ENCODE assay signal across 8 cellular contexts in genomic region chr5:10761842-10762165, GRCh38. TPM values are rescaled to one million over a fixed set of nuclear protein-coding genes. Genes with fewer than 3 reads are reported as not detected.
DNase-seq lines count a peak whose midpoint lies in the region; ATAC-seq, FAIRE-seq and TF ChIP-seq lines count a peak whose summit lies in the region.

No MANE protein-coding gene starts in this region.

- intact Hi-C loops in testis (cut with DNase I; ENCODE audit: low total_unique reads): no loop called here

- H3K27me3 ChIP-seq in testis: no peaks in the 10 kb centered on the region

- FAIRE-seq in GM12891 (lab: Jason Lieb, UNC): no peak

- TF ChIP-seq CTCF in testis (IDR thresholded peaks at IDR 0.05): no peak

- DNase-seq in GM12891 (ENCODE audit: insufficient read length, low spot score) (no peak), iris pigment epithelial cell (ENCODE audit: low read depth) (peak; percentile 13), testis (peak; percentile 43), SHP77 treated with DMSO at 0.1 percent for 48 hours (lab: John Stamatoyannopoulos, UW) (no peak), DMS114 treated with DMSO at 0.1 percent for 48 hours (lab: John Stamatoyannopoulos, UW; ENCODE audit: unreplicated experiment) (no peak), activated gamma-delta T cell (lab: John Stamatoyannopoulos, UW) (no peak)
- no peak for DNase-seq in activated naive CD8-positive, alpha-beta T cell treated with anti-CD3 and anti-CD28 coated beads, Interleukin-2, amount 10 ng/mL, durations not matched to agents 7 days and 5 days

- peaks cover 25% of the 10 kb centered on the region for H3K4me1 Mint-ChIP-seq in activated naive CD8-positive, alpha-beta T cell treated with anti-CD3 and anti-CD28 coated beads, Interleukin-2, amount 10 ng/mL, durations not matched to agents 7 days and 5 days

- 8% methylated on average over 7 of the region's 7 CpGs for WGBS in testis, 2 donors

- H3K4me1 ChIP-seq in testis: peaks cover 6% of the 10 kb centered on the region

- H3K27ac Mint-ChIP-seq in activated naive CD8-positive, alpha-beta T cell treated with anti-CD3 and anti-CD28 coated beads, Interleukin-2, amount 10 ng/mL, durations not matched to agents 7 days and 5 days: peak overlapping the region; percentile 84

- peak overlapping the region; percentile 97 to 98 for H3K27ac ChIP-seq in testis

- no peaks in the 10 kb centered on the region for H3K36me3 ChIP-seq in testis (ENCODE audit: low read depth, missing control alignments)

- peaks cover 11% of the 10 kb centered on the region for H3K36me3 Mint-ChIP-seq in activated naive CD8-positive, alpha-beta T cell treated with anti-CD3 and anti-CD28 coated beads, Interleukin-2, amount 10 ng/mL, durations not matched to agents 7 days and 5 days

- H3K9me3 ChIP-seq in testis: no peaks in the 10 kb centered on the region

- H3K4me3 ChIP-seq in testis: peak overlapping the region; percentile 67 to 91

- TF ChIP-seq POLR2A in GM12891 (IDR thresholded peaks at IDR 0.05; ENCODE audit: low read depth, low read length) (0 out of 2 replicates have a peak, but pooled peaks have one; percentile 4), testis (IDR thresholded peaks at IDR 0.05) (no peak)

- peak; percentile 4 for ATAC-seq in HG03139 (IDR thresholded peaks at IDR 0.05; ENCODE audit: unreplicated experiment)
- no peak for ATAC-seq in activated naive CD8-positive, alpha-beta T cell treated with anti-CD3 and anti-CD28 coated beads, Interleukin-2, amount 10 ng/mL, durations not matched to agents 7 days and 5 days (ENCODE audit: low read depth)

- H3K9me3 Mint-ChIP-seq in activated naive CD8-positive, alpha-beta T cell treated with anti-CD3 and anti-CD28 coated beads, Interleukin-2, amount 10 ng/mL, durations not matched to agents 7 days and 5 days: peaks cover 3% of the 10 kb centered on the region

- POLR2A ChIA-PET in activated naive CD8-positive, alpha-beta T cell treated with anti-CD3 and anti-CD28 coated beads, Interleukin-2, amount 10 ng/mL, durations not matched to agents 7 days and 5 days (lab: Charles Lee): interaction anchor here (1.2 kb wide), 1 partner anchor 340 kb away, joined by 3 read pairs; no protein-coding TSS in a partner anchor

- peak overlapping the region; percentile 79 for H3K4me3 Mint-ChIP-seq in activated naive CD8-positive, alpha-beta T cell treated with anti-CD3 and anti-CD28 coated beads, Interleukin-2, amount 10 ng/mL, durations not matched to agents 7 days and 5 days

- H3K27me3 Mint-ChIP-seq in activated naive CD8-positive, alpha-beta T cell treated with anti-CD3 and anti-CD28 coated beads, Interleukin-2, amount 10 ng/mL, durations not matched to agents 7 days and 5 days: no peaks in the 10 kb centered on the region

TF ChIP-seq in GM12891, 5 proteins besides CTCF, POLR2A, EP300 and RAD21:
- TF ChIP-seq PAX5 (IDR thresholded peaks at IDR 0.05; ENCODE audit: insufficient read depth, low read length, severe bottlenecking) (no peak), POU2F2 (IDR thresholded peaks at IDR 0.05; ENCODE audit: low read depth, low read length) (peak; percentile 5; the same call in 1 of the 2 replicates), SPI1 (IDR thresholded peaks at IDR 0.05; ENCODE audit: low read depth, low read length) (peak; percentile 53)

RNA-seq across cellular contexts. Expression of gene DAP, which starts 0.8 kb away (rescaled TPM):
- 70.1 TPM for polyA plus RNA-seq in GM12891 (2012; ENCODE audit: low read depth, missing spikeins)
- 10 to 100 TPM; 47.8 to 50.2 TPM for total RNA-seq in activated naive CD8-positive, alpha-beta T cell treated with anti-CD3 and anti-CD28 coated beads, Interleukin-2, amount 10 ng/mL, durations not matched to agents 7 days and 5 days
- 10 to 100 TPM; 46.3 to 48.1 TPM for total RNA-seq in testis
- 92.2 TPM for polyA plus RNA-seq in testis (ENCODE audit: insufficient read depth, low read depth, low replicate concordance)

Comparison
In these comparisons a context has a peak if more than half of its experiments do, and no peak if none do; other contexts are left out.
1. DNase-seq: peak in iris pigment epithelial cell (single experiment) and testis (single experiment); none in GM12891 (single experiment), activated naive CD8-positive, alpha-beta T cell treated with anti-CD3 and anti-CD28 coated beads, Interleukin-2, amount 10 ng/mL, durations not matched to agents 7 days and 5 days (single experiment), SHP77 treated with DMSO at 0.1 percent for 48 hours (single experiment), DMS114 treated with DMSO at 0.1 percent for 48 hours (single experiment) and activated gamma-delta T cell (single experiment).